In the genomic region with DNA sequence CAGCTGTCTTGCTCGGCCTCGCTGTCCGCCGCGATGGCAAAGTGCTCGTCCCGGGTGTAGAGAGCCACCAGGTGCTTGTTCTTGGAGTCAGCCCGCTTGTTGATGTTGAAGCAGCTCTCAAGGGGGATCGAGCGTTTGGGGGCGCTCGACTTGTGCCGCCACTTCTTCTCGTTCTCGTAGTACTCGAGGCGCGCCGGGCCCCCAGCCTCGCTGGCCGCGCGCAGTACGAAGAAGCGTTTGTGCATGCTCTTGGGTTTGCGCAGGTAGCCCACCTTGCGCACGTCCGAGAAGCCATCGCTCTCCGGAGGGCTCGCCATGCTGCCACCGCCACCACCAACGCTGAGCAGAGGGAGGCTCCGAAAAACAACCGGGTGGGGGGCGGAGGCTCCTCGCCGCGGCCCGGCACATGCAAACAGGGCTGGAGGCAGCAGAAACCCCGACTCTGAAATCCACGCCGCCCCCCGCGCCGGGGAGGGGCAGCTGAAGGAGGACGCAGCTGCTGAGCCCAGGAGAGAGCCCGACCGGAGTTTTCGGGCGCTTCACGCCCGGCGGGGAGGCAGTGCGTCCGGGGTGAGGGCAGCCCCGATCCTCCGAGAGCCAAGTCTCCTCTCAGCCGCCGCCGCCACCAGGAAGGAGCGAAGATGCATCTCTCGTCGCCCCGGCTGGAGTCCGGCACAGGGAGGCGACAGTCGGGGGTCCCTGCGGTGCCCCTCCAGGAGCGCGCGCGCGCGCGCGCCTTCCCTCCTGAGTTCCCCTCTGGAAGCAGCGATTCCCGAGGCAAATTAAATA, we compare ENCODE assay signal across 8 cellular contexts. TPM values are rescaled to one million over a fixed set of nuclear protein-coding genes. Genes with fewer than 3 reads are reported as not detected.
DNase-seq lines count a peak whose midpoint lies in the region; ATAC-seq and TF ChIP-seq lines count a peak whose summit lies in the region.

No MANE protein-coding gene starts in this region.

- peaks cover 50% of the 10 kb centered on the region for H3K4me1 Mint-ChIP-seq in activated CD4-positive, alpha-beta memory T cell treated with anti-CD3 and anti-CD28 coated beads, Interleukin-2, amount 10 ng/mL, durations not matched to agents 7 days and 5 days

- H3K9ac ChIP-seq in BLaER1 (peak overlapping the region; percentile 85), HUES48 (ENCODE audit: low read depth, low read length) (peak overlapping the region; percentile 41), mucosa of rectum (ENCODE audit: low read depth in 1 of 2, low read length in 2 of 2) (peak overlapping the region; percentile 60 to 73)

- TF ChIP-seq POLR2A in testis (IDR thresholded peaks at IDR 0.05), result no peak

- peak overlapping the region; percentile 83 for H3K27ac ChIP-seq in BLaER1
- peak overlapping the region; percentile 83 for H3K27ac ChIP-seq in HUES48 (ENCODE audit: low read depth, low read length)
- H3K27ac ChIP-seq in mucosa of rectum (ENCODE audit: low read depth in 2 of 2, low read length in 2 of 2), result peak overlapping the region; percentile 84
- peak overlapping the region; percentile 28 to 82 for H3K27ac ChIP-seq in testis

- H3K4me3 ChIP-seq in BLaER1 (peak overlapping the region; percentile 88), HUES48 (ENCODE audit: low read depth, low read length) (peak overlapping the region; percentile 84), epithelial cell of esophagus (ENCODE audit: low read length) (peak overlapping the region; percentile 79), mucosa of rectum (ENCODE audit: low read length in 2 of 2) (peak overlapping the region; percentile 75 to 98), testis (peak overlapping the region; percentile 71 to 77)

- no peaks in the 10 kb centered on the region for H3K9me3 Mint-ChIP-seq in activated CD4-positive, alpha-beta memory T cell treated with anti-CD3 and anti-CD28 coated beads, Interleukin-2, amount 10 ng/mL, durations not matched to agents 7 days and 5 days

- peaks cover 67% of the 10 kb centered on the region for H3K4me1 ChIP-seq in BLaER1
- peaks cover 24% of the 10 kb centered on the region for H3K4me1 ChIP-seq in HUES48 (ENCODE audit: control insufficient read depth, insufficient read depth, low read length)
- H3K4me1 ChIP-seq in mucosa of rectum (ENCODE audit: control insufficient read depth in 2 of 2, insufficient read depth in 2 of 2, low read length in 2 of 2), result peaks cover 23 to 25% of the 10 kb centered on the region in 2 donors
- H3K4me1 ChIP-seq in testis, result peaks cover 14% of the 10 kb centered on the region

- 3 to 4% methylated on average over 46 to 64 of the region's 80 CpGs for WGBS in testis, 2 donors

- peak overlapping the region; percentile 94 for H3K4me2 ChIP-seq in BLaER1

- H3K27me3 ChIP-seq in BLaER1 (no peaks in the 10 kb centered on the region), HUES48 (ENCODE audit: control insufficient read depth, insufficient read depth, low read length) (no peaks in the 10 kb centered on the region), mucosa of rectum (ENCODE audit: control insufficient read depth in 2 of 2, insufficient read depth in 2 of 2, low read length in 2 of 2) (no peaks in the 10 kb centered on the region), testis (no peaks in the 10 kb centered on the region)

- peaks cover 15% of the 10 kb centered on the region for H3K36me3 Mint-ChIP-seq in activated CD4-positive, alpha-beta memory T cell treated with anti-CD3 and anti-CD28 coated beads, Interleukin-2, amount 10 ng/mL, durations not matched to agents 7 days and 5 days (ENCODE audit: low read depth)

- peak; percentile 17 for ATAC-seq in GM19438 (IDR thresholded peaks at IDR 0.05; ENCODE audit: low read depth, unreplicated experiment)

- peaks cover 6% of the 10 kb centered on the region for H3K27me3 Mint-ChIP-seq in activated CD4-positive, alpha-beta memory T cell treated with anti-CD3 and anti-CD28 coated beads, Interleukin-2, amount 10 ng/mL, durations not matched to agents 7 days and 5 days

- peaks cover 30% of the 10 kb centered on the region for H4K20me1 ChIP-seq in BLaER1

- TF ChIP-seq CTCF in epithelial cell of esophagus (IDR thresholded peaks at IDR 0.05; ENCODE audit: insufficient read depth, low read depth, low read length, missing control alignments), result no peak
- TF ChIP-seq CTCF in testis (IDR thresholded peaks at IDR 0.05), result no peak

- H3K9me3 ChIP-seq in BLaER1 (no peaks in the 10 kb centered on the region), HUES48 (ENCODE audit: control insufficient read depth, insufficient read depth, low read length) (no peaks in the 10 kb centered on the region), mucosa of rectum (ENCODE audit: control insufficient read depth in 2 of 2, low read length in 2 of 2) (no peaks in the 10 kb centered on the region), testis (no peaks in the 10 kb centered on the region)

- H3K36me3 ChIP-seq in BLaER1 (peaks cover 18% of the 10 kb centered on the region; the same call in 1 of the 2 replicates), HUES48 (ENCODE audit: control insufficient read depth, insufficient read depth, low read length) (peaks cover 36% of the 10 kb centered on the region), mucosa of rectum (ENCODE audit: control insufficient read depth in 2 of 2, insufficient read depth in 2 of 2, low read length in 2 of 2) (peaks cover 0 to 2% of the 10 kb centered on the region in 2 donors), testis (ENCODE audit: low read depth, missing control alignments) (no peaks in the 10 kb centered on the region)

- intact Hi-C loops in testis (cut with DNase I; ENCODE audit: low total_unique reads), result loop anchor here (10.0 kb wide), 1 partner anchor 74 kb away; no protein-coding TSS in a partner anchor

- POLR2A ChIA-PET in activated CD4-positive, alpha-beta memory T cell treated with anti-CD3 and anti-CD28 coated beads, Interleukin-2, amount 10 ng/mL, durations not matched to agents 7 days and 5 days (lab: Charles Lee), result interaction anchor here (0.8 to 6.0 kb wide), 7 partner anchors 9 to 148 kb away, joined by 3 to 49 read pairs (median 10); partner anchors contain the start of gene RHBDD1

- DNase-seq in activated CD4-positive, alpha-beta memory T cell treated with anti-CD3 and anti-CD28 coated beads, Interleukin-2, amount 10 ng/mL, durations not matched to agents 7 days and 5 days, result peak; percentile 55
- DNase-seq in epithelial cell of esophagus (ENCODE audit: low read depth) (peak; percentile 58), testis (peak; percentile 53), hepatic stellate cell (ENCODE audit: low spot score) (no peak)

- CTCF ChIA-PET in activated CD4-positive, alpha-beta memory T cell treated with anti-CD3 and anti-CD28 coated beads, Interleukin-2, amount 10 ng/mL, durations not matched to agents 7 days and 5 days (lab: Charles Lee), result interaction anchor here (0.6 to 6.3 kb wide), 14 partner anchors 8 to 818 kb away, joined by 3 to 60 read pairs (median 4); partner anchors contain the start of gene RHBDD1

- H3K27ac Mint-ChIP-seq in activated CD4-positive, alpha-beta memory T cell treated with anti-CD3 and anti-CD28 coated beads, Interleukin-2, amount 10 ng/mL, durations not matched to agents 7 days and 5 days, result peak overlapping the region; percentile 71

- peak overlapping the region; percentile 83 for H3K4me3 Mint-ChIP-seq in activated CD4-positive, alpha-beta memory T cell treated with anti-CD3 and anti-CD28 coated beads, Interleukin-2, amount 10 ng/mL, durations not matched to agents 7 days and 5 days

RNA-seq across cellular contexts. Expression of gene IRS1, which starts 1.0 kb away (rescaled TPM):
- 1 to 10 TPM; 7.2 to 7.4 TPM for total RNA-seq in activated CD4-positive, alpha-beta memory T cell treated with anti-CD3 and anti-CD28 coated beads, Interleukin-2, amount 10 ng/mL, durations not matched to agents 7 days and 5 days
- total RNA-seq in testis, result 1 to 10 TPM; 3.1 to 5.9 TPM
- 3.1 TPM for polyA plus RNA-seq in testis (ENCODE audit: insufficient read depth, low read depth, low replicate concordance)

RNA-seq across cellular contexts. Expression of gene RHBDD1, which starts 37.2 kb away (rescaled TPM):
- 10 to 100 TPM; 38.1 to 43.0 TPM for total RNA-seq in activated CD4-positive, alpha-beta memory T cell treated with anti-CD3 and anti-CD28 coated beads, Interleukin-2, amount 10 ng/mL, durations not matched to agents 7 days and 5 days
- total RNA-seq in testis, result 10 to 100 TPM; 38.0 to 43.4 TPM
- polyA plus RNA-seq in testis (ENCODE audit: insufficient read depth, low read depth, low replicate concordance), result 49.8 TPM
